ENCODE assay signal across 12 cellular contexts in the genomic region with DNA sequence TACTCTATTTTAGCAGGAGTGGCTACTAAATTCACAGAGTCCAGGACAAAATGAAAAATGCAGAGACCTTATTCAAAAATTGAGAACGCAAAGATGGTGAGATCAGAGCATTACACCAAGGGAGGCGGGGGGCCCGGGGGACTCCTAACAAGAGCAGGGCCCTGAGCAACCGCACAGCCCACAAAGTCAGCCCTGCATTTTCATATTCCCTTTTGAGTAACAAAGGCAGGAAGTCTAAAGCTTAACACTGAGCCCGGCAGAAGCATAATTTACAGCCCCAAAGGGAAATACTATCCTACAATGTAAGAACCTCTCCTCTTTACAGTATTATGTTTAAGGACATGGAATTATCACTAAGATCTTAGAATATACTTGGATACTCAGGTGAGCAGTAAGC.
DNase-seq lines count a peak whose midpoint lies in the region; ATAC-seq and TF ChIP-seq lines count a peak whose summit lies in the region.
"Had no signal": no experiment of that assay in that cellular context is flagged by ENCODE, and none has a peak within 500 bp of the region (broad histone marks: within the 10 kb centered on the region; RNA-seq: fewer than 3 reads in every experiment).

No MANE protein-coding gene starts in this region.

- intact Hi-C loops in natural killer cell (cut with micrococcal nuclease), result loop anchor here (1.0 to 5.0 kb wide), 2 partner anchors 23 to 67 kb away; a partner anchor contains a TSS

- H3K27me3 ChIP-seq in GM23338 (ENCODE audit: insufficient read depth), result no peaks in the 10 kb centered on the region
- H3K27me3 ChIP-seq in OCI-LY1 (ENCODE audit: insufficient read depth, low read length), result no peaks in the 10 kb centered on the region
- H3K27me3 ChIP-seq: foreskin keratinocyte had no signal

- POLR2A ChIA-PET in RWPE1 (lab: Yijun Ruan, JAX; ENCODE audit: low non-redundant PET), result no interaction called here

- H3K27ac ChIP-seq in GM23338 (ENCODE audit: low read depth) (peak overlapping the region; percentile 21; the same call in 1 of the 2 replicates), OCI-LY1 (ENCODE audit: low read depth, low read length, poor library complexity, severe bottlenecking) (peak overlapping the region; percentile 13), RWPE1 (no peak overlapping the region)
- H3K27ac ChIP-seq: foreskin keratinocyte had no signal

- no peaks in the 10 kb centered on the region for H3F3A ChIP-seq in GM23338 (replicated peaks; ENCODE audit: low read depth)
- H3F3A ChIP-seq in OCI-LY1 (ENCODE audit: insufficient read depth, low read length), result no peaks in the 10 kb centered on the region

- H3K9me3 ChIP-seq in OCI-LY1 (ENCODE audit: low read length), result no peaks in the 10 kb centered on the region

- no peak for DNase-seq in GM23338 (ENCODE audit: low spot score)
- no peak for DNase-seq in natural killer cell
- DNase-seq in pons (ENCODE audit: low spot score), result no peak
- no peak for DNase-seq in DMS 273 treated with DMSO at 0.1 percent for 48 hours (lab: John Stamatoyannopoulos, UW)
- DNase-seq in RWPE1 (ENCODE audit: low spot score), result no peak
- no peak for DNase-seq in DMS114 treated with DMSO at 0.1 percent for 48 hours (lab: John Stamatoyannopoulos, UW; ENCODE audit: unreplicated experiment)
- DNase-seq: foreskin keratinocyte, left colon, NCI-H510A treated with DMSO at 0.1 percent for 48 hours had no signal

- H3K4me1 Mint-ChIP-seq in GM23338 (peaks cover 44% of the 10 kb centered on the region), natural killer cell (peaks cover 55 to 57% of the 10 kb centered on the region in 2 donors)

- H3K4me3 ChIP-seq in GM23338 (no peak overlapping the region), OCI-LY1 (ENCODE audit: low read depth, low read length, poor library complexity, severe bottlenecking) (no peak overlapping the region)

- H3K4me2 ChIP-seq in GM23338 (no peak overlapping the region), OCI-LY1 (ENCODE audit: low read length) (peak overlapping the region; percentile 4; the same call in 1 of the 2 replicates)

- TF ChIP-seq CTCF in GM23338 (conservative IDR thresholded peaks at IDR 0.05; ENCODE audit: low read depth in 2 of 2) (no peak), OCI-LY1 (IDR thresholded peaks at IDR 0.05; ENCODE audit: low read length) (no peak), natural killer cell (IDR thresholded peaks at IDR 0.05) (no peak), RWPE1 (conservative IDR thresholded peaks at IDR 0.05; ENCODE audit: low read depth) (no peak)

- H3K27ac Mint-ChIP-seq in GM23338 (peak overlapping the region; percentile 73), natural killer cell (peak overlapping the region; percentile 88 to 89)
- H3K27ac Mint-ChIP-seq: activated T-helper 1 cell treated with anti-CD3 and anti-CD28 coated beads, Interleukin-12 subunit alpha, Interleukin-12 subunit beta, Interleukin-2, Interleukin-4 antibody, amounts not matched to agents 30 ng/mL and 10 ng/mL and 1 ng/mL, durations not matched to agents 14 hours and 24 hours and 36 hours had no signal

- CTCF ChIA-PET in RWPE1 (lab: Yijun Ruan, JAX), result no interaction called here

- H3K4me1 ChIP-seq in GM23338 (ENCODE audit: insufficient read depth) (peaks cover 36% of the 10 kb centered on the region), OCI-LY1 (ENCODE audit: insufficient read depth, low read length, severe bottlenecking) (peaks cover 57% of the 10 kb centered on the region)

- peak; percentile 68 for ATAC-seq in GM18517 (IDR thresholded peaks at IDR 0.05; ENCODE audit: unreplicated experiment)
- ATAC-seq in GM23338, result no peak
- ATAC-seq in natural killer cell, result peak; percentile 36 to 63 (median 58)
- ATAC-seq: foreskin keratinocyte had no signal

- no peak overlapping the region for H3K9ac ChIP-seq in OCI-LY1 (ENCODE audit: low read length)

- no peak overlapping the region for H2AFZ ChIP-seq in GM23338
- no peak overlapping the region for H2AFZ ChIP-seq in OCI-LY1 (ENCODE audit: low read length)

- peaks cover 34% of the 10 kb centered on the region; the same call in 1 of the 2 replicates for H3K36me3 ChIP-seq in GM23338 (ENCODE audit: insufficient read depth)
- H3K36me3 ChIP-seq in OCI-LY1 (ENCODE audit: insufficient read depth, low read length), result no peaks in the 10 kb centered on the region

- H3K9me2 ChIP-seq in GM23338 (ENCODE audit: insufficient read depth), result no peaks in the 10 kb centered on the region
- no peaks in the 10 kb centered on the region for H3K9me2 ChIP-seq in OCI-LY1 (ENCODE audit: low read depth, low read length)

- H3K27me3 Mint-ChIP-seq in GM23338 (ENCODE audit: insufficient read depth, low read depth, poor library complexity) (peaks cover 3% of the 10 kb centered on the region), natural killer cell (ENCODE audit: low read depth in 2 of 2) (no peaks in the 10 kb centered on the region)

- H3K4me3 Mint-ChIP-seq in GM23338 (no peak overlapping the region), natural killer cell (peak overlapping the region; percentile 85)
- H3K4me3 Mint-ChIP-seq: activated T-helper 1 cell treated with anti-CD3 and anti-CD28 coated beads, Interleukin-12 subunit alpha, Interleukin-12 subunit beta, Interleukin-2, Interleukin-4 antibody, amounts not matched to agents 30 ng/mL and 10 ng/mL and 1 ng/mL, durations not matched to agents 14 hours and 24 hours and 36 hours had no signal

- peaks cover 53% of the 10 kb centered on the region for H3K79me2 ChIP-seq in GM23338 (replicated peaks; ENCODE audit: insufficient read depth)
- no peaks in the 10 kb centered on the region for H3K79me2 ChIP-seq in OCI-LY1 (ENCODE audit: insufficient read depth, low read length)

- H3K36me3 Mint-ChIP-seq in GM23338 (ENCODE audit: low read depth) (peaks cover 59% of the 10 kb centered on the region), natural killer cell (peaks cover 7% of the 10 kb centered on the region)

- H4K20me1 ChIP-seq in GM23338 (replicated peaks; ENCODE audit: insufficient read depth), result peaks cover 54% of the 10 kb centered on the region
- no peaks in the 10 kb centered on the region for H4K20me1 ChIP-seq in OCI-LY1 (ENCODE audit: insufficient read depth, low read length)

- no peaks in the 10 kb centered on the region for H3K9me3 Mint-ChIP-seq in GM23338
- H3K9me3 Mint-ChIP-seq in natural killer cell, result no peaks in the 10 kb centered on the region

TF ChIP-seq in GM23338, 12 proteins besides CTCF, POLR2A, EP300 and RAD21 (continues in another document):
- no peak for TF ChIP-seq NANOG (IDR thresholded peaks at IDR 0.05; ENCODE audit: borderline replicate concordance)
- TF ChIP-seq ZNF331 (CRISPR knock-in tag; IDR thresholded peaks at IDR 0.05; ENCODE audit: low read depth), result no peak
- TF ChIP-seq ZNF114 (CRISPR knock-in tag; IDR thresholded peaks at IDR 0.05), result no peak
- TF ChIP-seq CREB1 (CRISPR knock-in tag; IDR thresholded peaks at IDR 0.05; ENCODE audit: low read depth), result no peak
